In genomic region chr10:71065659-71066058, GRCh38 we compare ENCODE assay signal across 19 cellular contexts.
A peak's percentile ranks its signal among the peaks of the same experiment; 100 is the strongest.
DNase-seq lines count a peak whose midpoint lies in the region; ATAC-seq, FAIRE-seq and TF ChIP-seq lines count a peak whose summit lies in the region.
"Had no signal": no experiment of that assay in that cellular context is flagged by ENCODE, and none has a peak within 500 bp of the region (broad histone marks: within the 10 kb centered on the region; RNA-seq: fewer than 3 reads in every experiment).

No MANE protein-coding gene starts in this region.

- no peak for TF ChIP-seq CTCF in activated CD8-positive, alpha-beta T cell treated with anti-CD3 and anti-CD28 coated beads for 36 hours (IDR thresholded peaks at IDR 0.05)
- no peak for TF ChIP-seq CTCF in bronchial epithelial cell (IDR thresholded peaks at IDR 0.05; ENCODE audit: insufficient read depth, low read length, severe bottlenecking)

- no peaks in the 10 kb centered on the region for H3K27me3 Mint-ChIP-seq in activated CD8-positive, alpha-beta T cell treated with anti-CD3 and anti-CD28 coated beads for 36 hours
- H3K27me3 Mint-ChIP-seq in activated CD8-positive, alpha-beta T cell treated with anti-CD3 and anti-CD28 coated beads, Interleukin-2, amount 10 ng/mL, durations not matched to agents 7 days and 5 days (ENCODE audit: low read depth): no peaks in the 10 kb centered on the region

- H3K36me3 Mint-ChIP-seq in activated CD8-positive, alpha-beta T cell treated with anti-CD3 and anti-CD28 coated beads for 36 hours (ENCODE audit: low read depth): no peaks in the 10 kb centered on the region
- H3K36me3 Mint-ChIP-seq in activated CD8-positive, alpha-beta T cell treated with anti-CD3 and anti-CD28 coated beads, Interleukin-2, amount 10 ng/mL, durations not matched to agents 7 days and 5 days (ENCODE audit: low read depth): no peaks in the 10 kb centered on the region

- TF ChIP-seq POLR2A in GM12892 (IDR thresholded peaks at IDR 0.05; ENCODE audit: low read depth, low read length): no peak

- POLR2A ChIA-PET in activated CD8-positive, alpha-beta T cell treated with anti-CD3 and anti-CD28 coated beads for 36 hours (lab: Charles Lee): no interaction called here
- POLR2A ChIA-PET in activated CD8-positive, alpha-beta T cell treated with anti-CD3 and anti-CD28 coated beads, Interleukin-2, amount 10 ng/mL, durations not matched to agents 7 days and 5 days (lab: Charles Lee): interaction anchor here (0.7 kb wide), 1 partner anchor 14 kb away, joined by 3 read pairs; no protein-coding TSS in a partner anchor

- no peaks in the 10 kb centered on the region for H3K9me3 Mint-ChIP-seq in activated CD8-positive, alpha-beta T cell treated with anti-CD3 and anti-CD28 coated beads for 36 hours
- no peaks in the 10 kb centered on the region for H3K9me3 Mint-ChIP-seq in activated CD8-positive, alpha-beta T cell treated with anti-CD3 and anti-CD28 coated beads, Interleukin-2, amount 10 ng/mL, durations not matched to agents 7 days and 5 days (ENCODE audit: insufficient read depth)

- no peak overlapping the region for H3K4me3 ChIP-seq in bronchial epithelial cell (ENCODE audit: low read depth, low read length)

- no peak overlapping the region for H3K4me3 Mint-ChIP-seq in activated CD8-positive, alpha-beta T cell treated with anti-CD3 and anti-CD28 coated beads for 36 hours
- no peak overlapping the region for H3K4me3 Mint-ChIP-seq in activated CD8-positive, alpha-beta T cell treated with anti-CD3 and anti-CD28 coated beads, Interleukin-2, amount 10 ng/mL, durations not matched to agents 7 days and 5 days

- CTCF ChIA-PET in activated CD8-positive, alpha-beta T cell treated with anti-CD3 and anti-CD28 coated beads for 36 hours (lab: Charles Lee): no interaction called here
- CTCF ChIA-PET in activated CD8-positive, alpha-beta T cell treated with anti-CD3 and anti-CD28 coated beads, Interleukin-2, amount 10 ng/mL, durations not matched to agents 7 days and 5 days (lab: Charles Lee): no interaction called here

- H3K27ac Mint-ChIP-seq in activated CD8-positive, alpha-beta T cell treated with anti-CD3 and anti-CD28 coated beads for 36 hours: no peak overlapping the region
- H3K27ac Mint-ChIP-seq in activated CD8-positive, alpha-beta T cell treated with anti-CD3 and anti-CD28 coated beads, Interleukin-2, amount 10 ng/mL, durations not matched to agents 7 days and 5 days: no peak overlapping the region

- no peaks in the 10 kb centered on the region for H3K27me3 ChIP-seq in bronchial epithelial cell (ENCODE audit: control insufficient read depth, insufficient read depth, low read length)

- no peaks in the 10 kb centered on the region for H3K4me1 Mint-ChIP-seq in activated CD8-positive, alpha-beta T cell treated with anti-CD3 and anti-CD28 coated beads for 36 hours (ENCODE audit: low read depth)
- no peaks in the 10 kb centered on the region for H3K4me1 Mint-ChIP-seq in activated CD8-positive, alpha-beta T cell treated with anti-CD3 and anti-CD28 coated beads, Interleukin-2, amount 10 ng/mL, durations not matched to agents 7 days and 5 days (ENCODE audit: low read depth)

- intact Hi-C loops in activated CD8-positive, alpha-beta T cell treated with anti-CD3 and anti-CD28 coated beads for 36 hours (cut with micrococcal nuclease): no loop called here

- no peak for ATAC-seq in activated CD8-positive, alpha-beta T cell treated with anti-CD3 and anti-CD28 coated beads for 36 hours
- no peak for ATAC-seq in activated CD8-positive, alpha-beta T cell treated with anti-CD3 and anti-CD28 coated beads, Interleukin-2, amount 10 ng/mL, durations not matched to agents 7 days and 5 days
- ATAC-seq in HG02642 (IDR thresholded peaks at IDR 0.05; ENCODE audit: poor library complexity, unreplicated experiment): no peak

- H3K36me3 ChIP-seq in bronchial epithelial cell (ENCODE audit: control insufficient read depth, insufficient read depth, low read length): no peaks in the 10 kb centered on the region

- peak; percentile 11 for DNase-seq in activated CD8-positive, alpha-beta T cell treated with anti-CD3 and anti-CD28 coated beads for 36 hours
- DNase-seq in activated CD8-positive, alpha-beta T cell treated with anti-CD3 and anti-CD28 coated beads, Interleukin-2, amount 10 ng/mL, durations not matched to agents 7 days and 5 days: no peak
- no peak for DNase-seq in GM12892 (ENCODE audit: insufficient read length)
- DNase-seq in bronchial epithelial cell (ENCODE audit: low read depth): no peak
- peak; percentile 49 for DNase-seq in left kidney (ENCODE audit: low read depth, low spot score)
- DNase-seq in activated CD4-positive, CD25-positive, alpha-beta regulatory T cell (lab: John Stamatoyannopoulos, UW): no peak
- no peak for DNase-seq in NCI-H526 (lab: John Stamatoyannopoulos, UW)
- DNase-seq: 8988T, ACHN, IMR-90, NCI-H1048, NCI-H1417, NCI-H1694, NCI-H2081, NCI-H2227 treated with DMSO at 0.1 percent for 48 hours, NCI-H69, SHP77 treated with DMSO at 0.1 percent for 48 hours had no signal

- FAIRE-seq in GM12892 (lab: Jason Lieb, UNC) (peak; percentile 38), bronchial epithelial cell (lab: Jason Lieb, UNC) (peak; percentile 100)
- FAIRE-seq: H54 had no signal

Comparison
In these comparisons a context has a peak if more than half of its experiments do, and no peak if none do; other contexts are left out.
1. DNase-seq: peak in activated CD8-positive, alpha-beta T cell treated with anti-CD3 and anti-CD28 coated beads for 36 hours (single experiment) and left kidney (single experiment); none in activated CD8-positive, alpha-beta T cell treated with anti-CD3 and anti-CD28 coated beads, Interleukin-2, amount 10 ng/mL, durations not matched to agents 7 days and 5 days (single experiment), GM12892 (single experiment), bronchial epithelial cell (single experiment), activated CD4-positive, CD25-positive, alpha-beta regulatory T cell (0 of 4) and NCI-H526 (0 of 2).